In the genomic region with DNA sequence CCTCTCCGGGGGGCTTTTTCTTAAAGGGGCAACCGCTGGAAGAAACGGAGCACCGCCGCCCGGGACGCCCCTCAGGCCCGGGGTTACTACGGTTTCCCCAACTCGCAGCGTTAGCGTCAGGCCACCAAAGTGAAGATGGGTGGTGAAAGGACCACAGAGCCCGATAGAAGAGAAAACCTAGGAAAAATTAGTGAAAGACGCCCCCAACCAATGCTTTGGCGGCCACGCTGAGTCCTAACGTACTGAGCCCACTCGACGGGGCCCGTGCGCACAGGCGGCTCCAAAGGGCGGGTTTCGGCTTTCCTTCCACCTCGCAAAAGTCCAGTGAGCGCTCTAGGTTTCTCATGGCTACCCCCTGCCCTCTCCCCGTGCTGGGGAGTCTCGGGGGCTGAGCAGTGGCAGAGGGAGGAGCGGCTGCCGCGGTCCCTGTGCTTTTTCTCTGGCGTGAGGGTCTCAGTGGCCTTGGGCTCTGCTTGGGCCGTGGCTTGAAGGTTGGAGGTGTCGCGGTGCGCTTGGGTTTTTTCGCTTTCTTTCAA, we compare ENCODE assay signal across 8 cellular contexts. TPM values are rescaled to one million over a fixed set of nuclear protein-coding genes. Genes with fewer than 3 reads are reported as not detected.
A peak's percentile ranks its signal among the peaks of the same experiment; 100 is the strongest.
DNase-seq lines count a peak whose midpoint lies in the region; ATAC-seq and TF ChIP-seq lines count a peak whose summit lies in the region.

No MANE protein-coding gene starts in this region.

- TF ChIP-seq CTCF in epithelial cell of proximal tubule (conservative IDR thresholded peaks at IDR 0.05; ENCODE audit: low read depth, low read length) = no peak

- H3K36me3 ChIP-seq in neuron (ENCODE audit: insufficient read depth, low read length) = no peaks in the 10 kb centered on the region

- H3K27me3 Mint-ChIP-seq in activated CD8-positive, alpha-beta memory T cell treated with anti-CD3 and anti-CD28 coated beads, Interleukin-2, amount 10 ng/mL, durations not matched to agents 7 days and 5 days = no peaks in the 10 kb centered on the region

- peak; percentile 14 for ATAC-seq in activated CD8-positive, alpha-beta memory T cell treated with anti-CD3 and anti-CD28 coated beads, Interleukin-2, amount 10 ng/mL, durations not matched to agents 7 days and 5 days
- peak; percentile 1 for ATAC-seq in HG02981 (IDR thresholded peaks at IDR 0.05; ENCODE audit: unreplicated experiment)

- peaks cover 4% of the 10 kb centered on the region for H3K36me3 Mint-ChIP-seq in activated CD8-positive, alpha-beta memory T cell treated with anti-CD3 and anti-CD28 coated beads, Interleukin-2, amount 10 ng/mL, durations not matched to agents 7 days and 5 days

- peak overlapping the region; percentile 95 for H3K27ac Mint-ChIP-seq in activated CD8-positive, alpha-beta memory T cell treated with anti-CD3 and anti-CD28 coated beads, Interleukin-2, amount 10 ng/mL, durations not matched to agents 7 days and 5 days

- H3K9me3 ChIP-seq in neuron (ENCODE audit: low read length) = no peaks in the 10 kb centered on the region

- peak overlapping the region; percentile 84 for H3K4me3 Mint-ChIP-seq in activated CD8-positive, alpha-beta memory T cell treated with anti-CD3 and anti-CD28 coated beads, Interleukin-2, amount 10 ng/mL, durations not matched to agents 7 days and 5 days

- CTCF ChIA-PET in activated CD8-positive, alpha-beta memory T cell treated with anti-CD3 and anti-CD28 coated beads, Interleukin-2, amount 10 ng/mL, durations not matched to agents 7 days and 5 days (lab: Charles Lee) = interaction anchor here (3.8 to 4.1 kb wide), 2 partner anchors 12 to 13 kb away, joined by 35 to 45 read pairs; partner anchors contain the start of gene SPEN

- no peak for DNase-seq in activated CD8-positive, alpha-beta memory T cell treated with anti-CD3 and anti-CD28 coated beads, Interleukin-2, amount 10 ng/mL, durations not matched to agents 7 days and 5 days
- no peak for DNase-seq in activated CD8-positive, alpha-beta memory T cell treated with anti-CD3 and anti-CD28 coated beads for 24 hours
- DNase-seq in T-helper 22 cell (ENCODE audit: low read depth) = peak; percentile 5
- no peak for DNase-seq in epithelial cell of proximal tubule (ENCODE audit: low read depth)
- no peak for DNase-seq in globus pallidus (ENCODE audit: low spot score)
- DNase-seq in midbrain (lab: John Stamatoyannopoulos, UW) = no peak

- H3K4me3 ChIP-seq in epithelial cell of proximal tubule (ENCODE audit: low read depth, low read length) = peak overlapping the region; percentile 68
- H3K4me3 ChIP-seq in neuron (ENCODE audit: low read length) = peak overlapping the region; percentile 96

- peak overlapping the region; percentile 44 for H2AFZ ChIP-seq in neuron (ENCODE audit: low read depth, low read length)

- H3K4me1 Mint-ChIP-seq in activated CD8-positive, alpha-beta memory T cell treated with anti-CD3 and anti-CD28 coated beads, Interleukin-2, amount 10 ng/mL, durations not matched to agents 7 days and 5 days = peaks cover 31% of the 10 kb centered on the region

- no peaks in the 10 kb centered on the region for H3K27me3 ChIP-seq in neuron (ENCODE audit: insufficient read depth, low read length)

- no peaks in the 10 kb centered on the region for H3K9me3 Mint-ChIP-seq in activated CD8-positive, alpha-beta memory T cell treated with anti-CD3 and anti-CD28 coated beads, Interleukin-2, amount 10 ng/mL, durations not matched to agents 7 days and 5 days (ENCODE audit: low read depth)

- H3K4me1 ChIP-seq in neuron (ENCODE audit: insufficient read depth, low read length) = peaks cover 18% of the 10 kb centered on the region

RNA-seq across cellular contexts. Expression of gene SPEN, which starts 12.2 kb away (rescaled TPM):
- 10 to 100 TPM; 74.6 to 75.5 TPM for total RNA-seq in activated CD8-positive, alpha-beta memory T cell treated with anti-CD3 and anti-CD28 coated beads, Interleukin-2, amount 10 ng/mL, durations not matched to agents 7 days and 5 days
- total RNA-seq in epithelial cell of proximal tubule = 10.4 and 10.6 TPM in 2 replicates

RNA-seq across cellular contexts. Expression of gene UQCRHL, which starts 27.8 kb away (rescaled TPM):
- total RNA-seq in activated CD8-positive, alpha-beta memory T cell treated with anti-CD3 and anti-CD28 coated beads, Interleukin-2, amount 10 ng/mL, durations not matched to agents 7 days and 5 days = 1 to 10 TPM; 1.6 to 1.8 TPM
- 1.4 and 2.0 TPM in 2 replicates for total RNA-seq in epithelial cell of proximal tubule
